Comparison of ENCODE assay signal across 1 cellular context in the genomic region with DNA sequence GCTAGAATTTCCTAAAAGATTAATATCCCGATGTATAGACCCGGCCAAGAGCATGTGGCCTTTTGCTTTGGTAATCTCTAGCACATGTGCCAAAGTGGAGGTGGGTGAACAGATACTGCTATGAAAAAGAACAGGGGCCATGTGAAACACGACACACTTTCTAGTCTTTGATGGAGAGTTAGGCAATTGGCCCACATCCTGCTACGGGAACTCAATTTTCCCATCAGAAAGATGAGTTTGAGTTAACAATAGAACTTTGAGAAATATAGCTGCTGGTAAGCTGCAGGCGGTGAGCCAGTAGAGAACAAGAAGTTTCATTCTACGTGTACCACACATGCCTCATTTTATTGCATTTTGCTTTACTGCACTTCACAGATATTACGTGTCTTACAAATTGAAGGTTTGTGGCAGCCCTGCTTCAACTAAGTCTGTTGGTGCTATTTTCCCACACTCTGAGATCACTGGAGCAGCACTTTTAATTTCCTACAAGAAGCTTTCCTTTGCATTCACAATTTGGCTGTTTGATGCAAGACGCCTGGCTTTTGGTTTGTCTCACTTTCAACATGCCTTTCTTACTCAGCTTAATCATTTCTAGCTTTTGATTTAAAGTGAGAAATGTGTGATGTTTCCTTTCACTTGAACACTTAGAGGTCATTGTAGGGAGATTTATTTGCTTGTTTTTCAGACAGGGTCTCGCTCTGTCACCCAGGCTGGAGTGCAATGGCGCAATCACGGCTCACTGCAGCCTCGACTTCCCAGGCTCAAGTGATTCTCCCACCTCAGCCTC.
TF ChIP-seq lines count a peak whose summit lies in the region.

No MANE protein-coding gene starts in this region.

TF ChIP-seq in GM12878, 131 proteins besides CTCF, POLR2A, EP300 and RAD21 (continued from another document and continues in another):
- TF ChIP-seq GATAD2B (conservative IDR thresholded peaks at IDR 0.05; ENCODE audit: low read depth) (0 out of 2 replicates have a peak, but pooled peaks have one; percentile 43), IRF4 (IDR thresholded peaks at IDR 0.05; ENCODE audit: low read depth, low read length) (0 out of 2 replicates have a peak, but pooled peaks have one; percentile 42), ZSCAN29 (IDR thresholded peaks at IDR 0.05) (no peak), RAD51 (IDR thresholded peaks at IDR 0.05) (0 out of 2 replicates have a peak, but pooled peaks have one; percentile 57), ZNF24 (IDR thresholded peaks at IDR 0.05) (no peak), NR2C2 (IDR thresholded peaks at IDR 0.05; ENCODE audit: borderline replicate concordance, control insufficient read depth, insufficient read length, low read depth) (no peak), FOXM1 (IDR thresholded peaks at IDR 0.05; ENCODE audit: low read depth, low read length) (0 out of 2 replicates have a peak, but pooled peaks have one; percentile 49), LARP7 (IDR thresholded peaks at IDR 0.05) (no peak), TCF7 (IDR thresholded peaks at IDR 0.05; ENCODE audit: borderline replicate concordance) (peak; percentile 60), MEF2B (IDR thresholded peaks at IDR 0.05; ENCODE audit: partially characterized antibody, poor library complexity, severe bottlenecking) (peak; percentile 53), SIX5 (IDR thresholded peaks at IDR 0.05; ENCODE audit: low read depth, low read length, severe bottlenecking) (no peak), GABPA (IDR thresholded peaks at IDR 0.05; ENCODE audit: low read depth) (no peak), SPI1 (IDR thresholded peaks at IDR 0.05; ENCODE audit: borderline replicate concordance, insufficient read depth, low read depth, low read length) (no peak), PAX5 (IDR thresholded peaks at IDR 0.05; ENCODE audit: borderline replicate concordance, low read depth, low read length) (peak; percentile 51; the same call in 1 of the 2 replicates), IKZF1 (conservative IDR thresholded peaks at IDR 0.05) (peak; percentile 66; the same call in 1 of the 2 replicates), RBBP5 (conservative IDR thresholded peaks at IDR 0.05) (no peak), JUND (IDR thresholded peaks at IDR 0.05; ENCODE audit: low read depth, low read length) (no peak), RUNX3 (IDR thresholded peaks at IDR 0.05; ENCODE audit: low read length) (peak; percentile 53; the same call in 1 of the 2 replicates), PAX8 (IDR thresholded peaks at IDR 0.05) (peak; percentile 69; the same call in 1 of the 2 replicates), MEF2A (IDR thresholded peaks at IDR 0.05; ENCODE audit: insufficient read depth, low read depth, low read length) (peak; percentile 34; the same call in 1 of the 2 replicates), POLR2AphosphoS2 (IDR thresholded peaks at IDR 0.05; ENCODE audit: low read depth, low read length) (no peak)
- TF ChIP-seq, protein P1, sequence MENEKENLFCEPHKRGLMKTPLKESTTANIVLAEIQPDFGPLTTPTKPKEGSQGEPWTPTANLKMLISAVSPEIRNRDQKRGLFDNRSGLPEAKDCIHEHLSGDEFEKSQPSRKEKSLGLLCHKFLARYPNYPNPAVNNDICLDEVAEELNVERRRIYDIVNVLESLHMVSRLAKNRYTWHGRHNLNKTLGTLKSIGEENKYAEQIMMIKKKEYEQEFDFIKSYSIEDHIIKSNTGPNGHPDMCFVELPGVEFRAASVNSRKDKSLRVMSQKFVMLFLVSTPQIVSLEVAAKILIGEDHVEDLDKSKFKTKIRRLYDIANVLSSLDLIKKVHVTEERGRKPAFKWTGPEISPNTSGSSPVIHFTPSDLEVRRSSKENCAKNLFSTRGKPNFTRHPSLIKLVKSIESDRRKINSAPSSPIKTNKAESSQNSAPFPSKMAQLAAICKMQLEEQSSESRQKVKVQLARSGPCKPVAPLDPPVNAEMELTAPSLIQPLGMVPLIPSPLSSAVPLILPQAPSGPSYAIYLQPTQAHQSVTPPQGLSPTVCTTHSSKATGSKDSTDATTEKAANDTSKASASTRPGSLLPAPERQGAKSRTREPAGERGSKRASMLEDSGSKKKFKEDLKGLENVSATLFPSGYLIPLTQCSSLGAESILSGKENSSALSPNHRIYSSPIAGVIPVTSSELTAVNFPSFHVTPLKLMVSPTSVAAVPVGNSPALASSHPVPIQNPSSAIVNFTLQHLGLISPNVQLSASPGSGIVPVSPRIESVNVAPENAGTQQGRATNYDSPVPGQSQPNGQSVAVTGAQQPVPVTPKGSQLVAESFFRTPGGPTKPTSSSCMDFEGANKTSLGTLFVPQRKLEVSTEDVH (IDR thresholded peaks at IDR 0.05; ENCODE audit: low read depth, partially characterized antibody), result no peak
- TF ChIP-seq, protein P2, sequence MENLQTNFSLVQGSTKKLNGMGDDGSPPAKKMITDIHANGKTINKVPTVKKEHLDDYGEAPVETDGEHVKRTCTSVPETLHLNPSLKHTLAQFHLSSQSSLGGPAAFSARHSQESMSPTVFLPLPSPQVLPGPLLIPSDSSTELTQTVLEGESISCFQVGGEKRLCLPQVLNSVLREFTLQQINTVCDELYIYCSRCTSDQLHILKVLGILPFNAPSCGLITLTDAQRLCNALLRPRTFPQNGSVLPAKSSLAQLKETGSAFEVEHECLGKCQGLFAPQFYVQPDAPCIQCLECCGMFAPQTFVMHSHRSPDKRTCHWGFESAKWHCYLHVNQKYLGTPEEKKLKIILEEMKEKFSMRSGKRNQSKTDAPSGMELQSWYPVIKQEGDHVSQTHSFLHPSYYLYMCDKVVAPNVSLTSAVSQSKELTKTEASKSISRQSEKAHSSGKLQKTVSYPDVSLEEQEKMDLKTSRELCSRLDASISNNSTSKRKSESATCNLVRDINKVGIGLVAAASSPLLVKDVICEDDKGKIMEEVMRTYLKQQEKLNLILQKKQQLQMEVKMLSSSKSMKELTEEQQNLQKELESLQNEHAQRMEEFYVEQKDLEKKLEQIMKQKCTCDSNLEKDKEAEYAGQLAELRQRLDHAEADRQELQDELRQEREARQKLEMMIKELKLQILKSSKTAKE (IDR thresholded peaks at IDR 0.05; ENCODE audit: low read depth, poor library complexity, severe bottlenecking), result peak; percentile 78
- TF ChIP-seq, protein P3, sequence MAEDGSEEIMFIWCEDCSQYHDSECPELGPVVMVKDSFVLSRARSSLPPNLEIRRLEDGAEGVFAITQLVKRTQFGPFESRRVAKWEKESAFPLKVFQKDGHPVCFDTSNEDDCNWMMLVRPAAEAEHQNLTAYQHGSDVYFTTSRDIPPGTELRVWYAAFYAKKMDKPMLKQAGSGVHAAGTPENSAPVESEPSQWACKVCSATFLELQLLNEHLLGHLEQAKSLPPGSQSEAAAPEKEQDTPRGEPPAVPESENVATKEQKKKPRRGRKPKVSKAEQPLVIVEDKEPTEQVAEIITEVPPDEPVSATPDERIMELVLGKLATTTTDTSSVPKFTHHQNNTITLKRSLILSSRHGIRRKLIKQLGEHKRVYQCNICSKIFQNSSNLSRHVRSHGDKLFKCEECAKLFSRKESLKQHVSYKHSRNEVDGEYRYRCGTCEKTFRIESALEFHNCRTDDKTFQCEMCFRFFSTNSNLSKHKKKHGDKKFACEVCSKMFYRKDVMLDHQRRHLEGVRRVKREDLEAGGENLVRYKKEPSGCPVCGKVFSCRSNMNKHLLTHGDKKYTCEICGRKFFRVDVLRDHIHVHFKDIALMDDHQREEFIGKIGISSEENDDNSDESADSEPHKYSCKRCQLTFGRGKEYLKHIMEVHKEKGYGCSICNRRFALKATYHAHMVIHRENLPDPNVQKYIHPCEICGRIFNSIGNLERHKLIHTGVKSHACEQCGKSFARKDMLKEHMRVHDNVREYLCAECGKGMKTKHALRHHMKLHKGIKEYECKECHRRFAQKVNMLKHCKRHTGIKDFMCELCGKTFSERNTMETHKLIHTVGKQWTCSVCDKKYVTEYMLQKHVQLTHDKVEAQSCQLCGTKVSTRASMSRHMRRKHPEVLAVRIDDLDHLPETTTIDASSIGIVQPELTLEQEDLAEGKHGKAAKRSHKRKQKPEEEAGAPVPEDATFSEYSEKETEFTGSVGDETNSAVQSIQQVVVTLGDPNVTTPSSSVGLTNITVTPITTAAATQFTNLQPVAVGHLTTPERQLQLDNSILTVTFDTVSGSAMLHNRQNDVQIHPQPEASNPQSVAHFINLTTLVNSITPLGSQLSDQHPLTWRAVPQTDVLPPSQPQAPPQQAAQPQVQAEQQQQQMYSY (CRISPR knock-in tag; IDR thresholded peaks at IDR 0.05), result no peak
- TF ChIP-seq, protein P4, sequence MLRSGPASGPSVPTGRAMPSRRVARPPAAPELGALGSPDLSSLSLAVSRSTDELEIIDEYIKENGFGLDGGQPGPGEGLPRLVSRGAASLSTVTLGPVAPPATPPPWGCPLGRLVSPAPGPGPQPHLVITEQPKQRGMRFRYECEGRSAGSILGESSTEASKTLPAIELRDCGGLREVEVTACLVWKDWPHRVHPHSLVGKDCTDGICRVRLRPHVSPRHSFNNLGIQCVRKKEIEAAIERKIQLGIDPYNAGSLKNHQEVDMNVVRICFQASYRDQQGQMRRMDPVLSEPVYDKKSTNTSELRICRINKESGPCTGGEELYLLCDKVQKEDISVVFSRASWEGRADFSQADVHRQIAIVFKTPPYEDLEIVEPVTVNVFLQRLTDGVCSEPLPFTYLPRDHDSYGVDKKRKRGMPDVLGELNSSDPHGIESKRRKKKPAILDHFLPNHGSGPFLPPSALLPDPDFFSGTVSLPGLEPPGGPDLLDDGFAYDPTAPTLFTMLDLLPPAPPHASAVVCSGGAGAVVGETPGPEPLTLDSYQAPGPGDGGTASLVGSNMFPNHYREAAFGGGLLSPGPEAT (IDR thresholded peaks at IDR 0.05; ENCODE audit: low read depth), result peak; percentile 81
- TF ChIP-seq, protein P5, sequence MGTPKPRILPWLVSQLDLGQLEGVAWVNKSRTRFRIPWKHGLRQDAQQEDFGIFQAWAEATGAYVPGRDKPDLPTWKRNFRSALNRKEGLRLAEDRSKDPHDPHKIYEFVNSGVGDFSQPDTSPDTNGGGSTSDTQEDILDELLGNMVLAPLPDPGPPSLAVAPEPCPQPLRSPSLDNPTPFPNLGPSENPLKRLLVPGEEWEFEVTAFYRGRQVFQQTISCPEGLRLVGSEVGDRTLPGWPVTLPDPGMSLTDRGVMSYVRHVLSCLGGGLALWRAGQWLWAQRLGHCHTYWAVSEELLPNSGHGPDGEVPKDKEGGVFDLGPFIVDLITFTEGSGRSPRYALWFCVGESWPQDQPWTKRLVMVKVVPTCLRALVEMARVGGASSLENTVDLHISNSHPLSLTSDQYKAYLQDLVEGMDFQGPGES (IDR thresholded peaks at IDR 0.05), result no peak
- TF ChIP-seq, protein P6, sequence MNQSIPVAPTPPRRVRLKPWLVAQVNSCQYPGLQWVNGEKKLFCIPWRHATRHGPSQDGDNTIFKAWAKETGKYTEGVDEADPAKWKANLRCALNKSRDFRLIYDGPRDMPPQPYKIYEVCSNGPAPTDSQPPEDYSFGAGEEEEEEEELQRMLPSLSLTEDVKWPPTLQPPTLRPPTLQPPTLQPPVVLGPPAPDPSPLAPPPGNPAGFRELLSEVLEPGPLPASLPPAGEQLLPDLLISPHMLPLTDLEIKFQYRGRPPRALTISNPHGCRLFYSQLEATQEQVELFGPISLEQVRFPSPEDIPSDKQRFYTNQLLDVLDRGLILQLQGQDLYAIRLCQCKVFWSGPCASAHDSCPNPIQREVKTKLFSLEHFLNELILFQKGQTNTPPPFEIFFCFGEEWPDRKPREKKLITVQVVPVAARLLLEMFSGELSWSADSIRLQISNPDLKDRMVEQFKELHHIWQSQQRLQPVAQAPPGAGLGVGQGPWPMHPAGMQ (IDR thresholded peaks at IDR 0.05; ENCODE audit: borderline replicate concordance), result no peak
- TF ChIP-seq, protein P7, sequence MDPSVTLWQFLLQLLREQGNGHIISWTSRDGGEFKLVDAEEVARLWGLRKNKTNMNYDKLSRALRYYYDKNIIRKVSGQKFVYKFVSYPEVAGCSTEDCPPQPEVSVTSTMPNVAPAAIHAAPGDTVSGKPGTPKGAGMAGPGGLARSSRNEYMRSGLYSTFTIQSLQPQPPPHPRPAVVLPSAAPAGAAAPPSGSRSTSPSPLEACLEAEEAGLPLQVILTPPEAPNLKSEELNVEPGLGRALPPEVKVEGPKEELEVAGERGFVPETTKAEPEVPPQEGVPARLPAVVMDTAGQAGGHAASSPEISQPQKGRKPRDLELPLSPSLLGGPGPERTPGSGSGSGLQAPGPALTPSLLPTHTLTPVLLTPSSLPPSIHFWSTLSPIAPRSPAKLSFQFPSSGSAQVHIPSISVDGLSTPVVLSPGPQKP (IDR thresholded peaks at IDR 0.05; ENCODE audit: low read depth, low read length), result no peak
- TF ChIP-seq, protein P8, sequence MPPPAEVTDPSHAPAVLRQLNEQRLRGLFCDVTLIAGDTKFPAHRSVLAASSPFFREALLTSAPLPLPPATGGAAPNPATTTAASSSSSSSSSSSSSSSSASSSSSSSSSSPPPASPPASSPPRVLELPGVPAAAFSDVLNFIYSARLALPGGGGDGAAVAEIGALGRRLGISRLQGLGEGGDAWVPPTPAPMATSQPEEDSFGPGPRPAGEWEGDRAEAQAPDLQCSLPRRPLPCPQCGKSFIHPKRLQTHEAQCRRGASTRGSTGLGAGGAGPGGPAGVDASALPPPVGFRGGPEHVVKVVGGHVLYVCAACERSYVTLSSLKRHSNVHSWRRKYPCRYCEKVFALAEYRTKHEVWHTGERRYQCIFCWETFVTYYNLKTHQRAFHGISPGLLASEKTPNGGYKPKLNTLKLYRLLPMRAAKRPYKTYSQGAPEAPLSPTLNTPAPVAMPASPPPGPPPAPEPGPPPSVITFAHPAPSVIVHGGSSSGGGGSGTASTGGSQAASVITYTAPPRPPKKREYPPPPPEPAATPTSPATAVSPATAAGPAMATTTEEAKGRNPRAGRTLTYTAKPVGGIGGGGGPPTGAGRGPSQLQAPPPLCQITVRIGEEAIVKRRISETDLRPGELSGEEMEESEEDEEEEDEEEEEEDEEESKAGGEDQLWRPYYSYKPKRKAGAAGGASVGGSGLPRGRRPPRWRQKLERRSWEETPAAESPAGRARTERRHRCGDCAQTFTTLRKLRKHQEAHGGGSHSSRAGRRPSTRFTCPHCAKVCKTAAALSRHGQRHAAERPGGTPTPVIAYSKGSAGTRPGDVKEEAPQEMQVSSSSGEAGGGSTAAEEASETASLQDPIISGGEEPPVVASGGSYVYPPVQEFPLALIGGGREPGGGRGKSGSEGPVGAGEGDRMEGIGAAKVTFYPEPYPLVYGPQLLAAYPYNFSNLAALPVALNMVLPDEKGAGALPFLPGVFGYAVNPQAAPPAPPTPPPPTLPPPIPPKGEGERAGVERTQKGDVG (CRISPR knock-in tag; IDR thresholded peaks at IDR 0.05), result no peak
- TF ChIP-seq, protein P9, sequence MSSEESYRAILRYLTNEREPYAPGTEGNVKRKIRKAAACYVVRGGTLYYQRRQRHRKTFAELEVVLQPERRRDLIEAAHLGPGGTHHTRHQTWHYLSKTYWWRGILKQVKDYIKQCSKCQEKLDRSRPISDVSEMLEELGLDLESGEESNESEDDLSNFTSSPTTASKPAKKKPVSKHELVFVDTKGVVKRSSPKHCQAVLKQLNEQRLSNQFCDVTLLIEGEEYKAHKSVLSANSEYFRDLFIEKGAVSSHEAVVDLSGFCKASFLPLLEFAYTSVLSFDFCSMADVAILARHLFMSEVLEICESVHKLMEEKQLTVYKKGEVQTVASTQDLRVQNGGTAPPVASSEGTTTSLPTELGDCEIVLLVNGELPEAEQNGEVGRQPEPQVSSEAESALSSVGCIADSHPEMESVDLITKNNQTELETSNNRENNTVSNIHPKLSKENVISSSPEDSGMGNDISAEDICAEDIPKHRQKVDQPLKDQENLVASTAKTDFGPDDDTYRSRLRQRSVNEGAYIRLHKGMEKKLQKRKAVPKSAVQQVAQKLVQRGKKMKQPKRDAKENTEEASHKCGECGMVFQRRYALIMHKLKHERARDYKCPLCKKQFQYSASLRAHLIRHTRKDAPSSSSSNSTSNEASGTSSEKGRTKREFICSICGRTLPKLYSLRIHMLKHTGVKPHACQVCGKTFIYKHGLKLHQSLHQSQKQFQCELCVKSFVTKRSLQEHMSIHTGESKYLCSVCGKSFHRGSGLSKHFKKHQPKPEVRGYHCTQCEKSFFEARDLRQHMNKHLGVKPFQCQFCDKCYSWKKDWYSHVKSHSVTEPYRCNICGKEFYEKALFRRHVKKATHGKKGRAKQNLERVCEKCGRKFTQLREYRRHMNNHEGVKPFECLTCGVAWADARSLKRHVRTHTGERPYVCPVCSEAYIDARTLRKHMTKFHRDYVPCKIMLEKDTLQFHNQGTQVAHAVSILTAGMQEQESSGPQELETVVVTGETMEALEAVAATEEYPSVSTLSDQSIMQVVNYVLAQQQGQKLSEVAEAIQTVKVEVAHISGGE (CRISPR knock-in tag; IDR thresholded peaks at IDR 0.05), result no peak
